Comparison of ENCODE assay signal across 14 cellular contexts in genomic region chr3:123272547-123272946, GRCh38.
DNase-seq lines count a peak whose midpoint lies in the region; ATAC-seq and TF ChIP-seq lines count a peak whose summit lies in the region.
"Had no signal": no experiment of that assay in that cellular context is flagged by ENCODE, and none has a peak within 500 bp of the region (broad histone marks: within the 10 kb centered on the region; RNA-seq: fewer than 3 reads in every experiment).

No MANE protein-coding gene starts in this region.

- no peaks in the 10 kb centered on the region for H3K9me3 ChIP-seq in endodermal cell (ENCODE audit: control insufficient read depth, low read length)
- no peaks in the 10 kb centered on the region for H3K9me3 ChIP-seq in mesodermal cell (ENCODE audit: control insufficient read depth, low read length)
- H3K9me3 ChIP-seq: adrenal gland had no signal

- no peak overlapping the region for H3K9ac ChIP-seq in endodermal cell (ENCODE audit: extremely low read depth, low read length, poor library complexity, severe bottlenecking)

- ATAC-seq in GM18867 (IDR thresholded peaks at IDR 0.05; ENCODE audit: unreplicated experiment): no peak

- H3K4me1 ChIP-seq in endodermal cell (ENCODE audit: control insufficient read depth, insufficient read depth, low read length) (no peaks in the 10 kb centered on the region), mesodermal cell (ENCODE audit: control insufficient read depth, insufficient read depth, low read length, poor library complexity, severe bottlenecking) (peaks cover 3% of the 10 kb centered on the region)
- H3K4me1 ChIP-seq: adrenal gland had no signal

- TF ChIP-seq CTCF in endodermal cell (conservative IDR thresholded peaks at IDR 0.05): no peak

- no peak overlapping the region for H3K27ac Mint-ChIP-seq in endodermal cell
- H3K27ac Mint-ChIP-seq: B cell had no signal

- peaks cover 7% of the 10 kb centered on the region for H3K4me1 Mint-ChIP-seq in endodermal cell
- H3K4me1 Mint-ChIP-seq: B cell had no signal

- no peak overlapping the region for H3K4me3 ChIP-seq in endodermal cell (ENCODE audit: low read length)
- no peak overlapping the region for H3K4me3 ChIP-seq in mesodermal cell (ENCODE audit: extremely low read depth, insufficient read depth, low read length, poor library complexity, severe bottlenecking)
- H3K4me3 ChIP-seq: adrenal gland had no signal

- H3K27me3 ChIP-seq in endodermal cell (ENCODE audit: control insufficient read depth, insufficient read depth, low read length, poor library complexity, severe bottlenecking): no peaks in the 10 kb centered on the region
- H3K27me3 ChIP-seq: adrenal gland had no signal

- H3K4me3 Mint-ChIP-seq in endodermal cell: no peak overlapping the region
- H3K4me3 Mint-ChIP-seq: B cell had no signal

- H3K27ac ChIP-seq in endodermal cell (ENCODE audit: low read depth, low read length) (no peak overlapping the region), mesodermal cell (ENCODE audit: low read depth, low read length, severe bottlenecking) (peak overlapping the region; percentile 88)
- H3K27ac ChIP-seq: adrenal gland had no signal

- H3K27me3 Mint-ChIP-seq in endodermal cell (ENCODE audit: insufficient read depth): no peaks in the 10 kb centered on the region
- H3K27me3 Mint-ChIP-seq: B cell had no signal

- peak; percentile 26 for DNase-seq in Daoy (ENCODE audit: low read depth)
- DNase-seq in RKO (ENCODE audit: low spot score): peak; percentile 8
- peak; percentile 40 for DNase-seq in endodermal cell
- no peak for DNase-seq in iPS-NIHi11 (ENCODE audit: low spot score)
- no peak for DNase-seq in stimulated activated naive CD4-positive, alpha-beta T cell treated with Interleukin-2 at 50 U/mL for 16 hours (lab: John Stamatoyannopoulos, UW)
- DNase-seq in NCI-H345 (lab: John Stamatoyannopoulos, UW): no peak
- DNase-seq: adrenal gland, cortex of kidney, DMS153, NCI-H2029 treated with DMSO at 0.1 percent for 48 hours, NCI-H82 had no signal

- H3K9me3 Mint-ChIP-seq in endodermal cell: peaks cover 3% of the 10 kb centered on the region

- 94 to 96% methylated on average over 2 of the region's 2 CpGs for WGBS in endodermal cell (ENCODE audit: insufficient coverage in 1 of 2, insufficient read length in 1 of 2), 2 experiments
- WGBS in mesodermal cell (ENCODE audit: insufficient coverage in 2 of 2), 2 experiments: 92 to 94% methylated on average over 2 of the region's 2 CpGs

- peaks cover 29% of the 10 kb centered on the region for H3K36me3 Mint-ChIP-seq in endodermal cell (ENCODE audit: low read depth)

- H3K36me3 ChIP-seq in endodermal cell (ENCODE audit: control insufficient read depth, insufficient read depth, low read length) (peaks cover 19% of the 10 kb centered on the region), mesodermal cell (ENCODE audit: control insufficient read depth, insufficient read depth, low read length) (no peaks in the 10 kb centered on the region)
- H3K36me3 ChIP-seq: adrenal gland had no signal

Comparison
In these comparisons a context has a peak if more than half of its experiments do, and no peak if none do; other contexts are left out.
1. DNase-seq: peak in Daoy (single experiment), RKO (single experiment) and endodermal cell (single experiment); none in iPS-NIHi11 (single experiment), stimulated activated naive CD4-positive, alpha-beta T cell treated with Interleukin-2 at 50 U/mL for 16 hours (single experiment) and NCI-H345 (single experiment).